In genomic region chr20:56636701-56637100, GRCh38 we compare ENCODE assay signal across 20 cellular contexts. TPM values are rescaled to one million over a fixed set of nuclear protein-coding genes. Genes with fewer than 3 reads are reported as not detected.
A peak's percentile ranks its signal among the peaks of the same experiment; 100 is the strongest.
DNase-seq lines count a peak whose midpoint lies in the region; ATAC-seq, FAIRE-seq and TF ChIP-seq lines count a peak whose summit lies in the region.
"Had no signal": no experiment of that assay in that cellular context is flagged by ENCODE, and none has a peak within 500 bp of the region (broad histone marks: within the 10 kb centered on the region; RNA-seq: fewer than 3 reads in every experiment).

No MANE protein-coding gene starts in this region.

- no peaks in the 10 kb centered on the region for H4K20me1 ChIP-seq in H9 (ENCODE audit: control insufficient read depth, insufficient read depth, insufficient read length)

- H3K27ac Mint-ChIP-seq in H9: peak overlapping the region in 2 of 3 experiments; percentile 42 to 95; a peak in 3 of 7 replicates
- H3K27ac Mint-ChIP-seq: activated naive CD8-positive, alpha-beta T cell treated with anti-CD3 and anti-CD28 coated beads for 36 hours had no signal

- H3K4me2 ChIP-seq in A549: peak overlapping the region; percentile 40; the same call in 1 of the 3 replicates
- H3K4me2 ChIP-seq in H9 (ENCODE audit: insufficient read depth, insufficient read length, low read length): peak overlapping the region; percentile 33
- H3K4me2 ChIP-seq: smooth muscle cell had no signal

- H3K9me3 Mint-ChIP-seq in H9: no peaks in the 10 kb centered on the region; a peak in 1 of 5 replicates
- H3K9me3 Mint-ChIP-seq: activated naive CD8-positive, alpha-beta T cell treated with anti-CD3 and anti-CD28 coated beads for 36 hours had no signal

- H3K27me3 Mint-ChIP-seq in H9 (ENCODE audit: low read depth): peaks cover 10% of the 10 kb centered on the region

- H2BK20ac ChIP-seq in H9 (ENCODE audit: low read depth, low read length, poor library complexity, severe bottlenecking): no peak overlapping the region

- H3K4me1 ChIP-seq in A549 (peaks cover 46% of the 10 kb centered on the region), H9 (ENCODE audit: insufficient read depth, low read length) (peaks cover 9% of the 10 kb centered on the region), esophagus squamous epithelium (peaks cover 0 to 64% (median 7%) of the 10 kb centered on the region in 3 donors)
- H3K4me1 ChIP-seq: pancreas had no signal

- no peak overlapping the region for H3T11ph ChIP-seq in H9 (ENCODE audit: low read length)

- no peak overlapping the region for H3K4ac ChIP-seq in H9 (ENCODE audit: low read depth, low read length)

- WGBS in A549 (ENCODE audit: missing lambda C conversion rate): 55% methylated on average over 4 of the region's 4 CpGs
- no CpG with 5 or more reads among the region's 4 CpGs for WGBS in H9 (ENCODE audit: extremely low coverage, insufficient read length, low lambda C conversion rate)
- WGBS in esophagus squamous epithelium, 2 donors: 23 to 32% methylated on average over 4 of the region's 4 CpGs

- no peak overlapping the region for H2AFZ ChIP-seq in H9 (ENCODE audit: low read length)

- H3K27me3 ChIP-seq in H9 (ENCODE audit: insufficient read depth, low read length): peaks cover 2% of the 10 kb centered on the region; the same call in 1 of the 2 replicates
- peaks cover 0 to 53% (median 0%) of the 10 kb centered on the region in 4 donors for H3K27me3 ChIP-seq in esophagus squamous epithelium
- H3K27me3 ChIP-seq: pancreas had no signal

- no peak overlapping the region for H4K91ac ChIP-seq in H9 (ENCODE audit: insufficient read length, low read depth, low read length)

- TF ChIP-seq POLR2A in A549 (IDR thresholded peaks at IDR 0.05; ENCODE audit: low read length): no peak
- no peak for TF ChIP-seq POLR2A in esophagus squamous epithelium (IDR thresholded peaks at IDR 0.05)

- H3K56ac ChIP-seq in H9 (ENCODE audit: insufficient read length, low read depth, low read length): no peak overlapping the region

- H4K8ac ChIP-seq in H9 (replicated peaks; ENCODE audit: insufficient read length, low read depth, low read length): no peak overlapping the region

- H3K9me3 ChIP-seq in A549 (no peaks in the 10 kb centered on the region), H9 (ENCODE audit: control insufficient read depth, low read depth, low read length) (no peaks in the 10 kb centered on the region), esophagus squamous epithelium (no peaks in the 10 kb centered on the region)
- H3K9me3 ChIP-seq: mucosa of descending colon, pancreas, suprapubic skin had no signal

- H3K23ac ChIP-seq in H9 (ENCODE audit: insufficient read length, low read depth, low read length): no peak overlapping the region

- no peak overlapping the region for H2BK12ac ChIP-seq in H9 (ENCODE audit: insufficient read length, low read depth, low read length)

- intact Hi-C loops in esophagus squamous epithelium (cut with DNase I): no loop called here

- no peak overlapping the region for H2BK15ac ChIP-seq in H9 (ENCODE audit: low read depth, low read length)

- 0 out of 6 replicates have a peak overlapping the region, but pooled peaks of 1 of the 2 experiments have one; percentile 29 for H3K27ac ChIP-seq in A549
- peak overlapping the region; percentile 47 for H3K27ac ChIP-seq in H9 (ENCODE audit: insufficient read length, low read depth, low read length)
- H3K27ac ChIP-seq in RWPE1: peak overlapping the region; percentile 65; the same call in 1 of the 2 replicates
- peak overlapping the region in 3 of 4 donors; percentile 23 to 96 (median 32) for H3K27ac ChIP-seq in esophagus squamous epithelium
- H3K27ac ChIP-seq: pancreas, suprapubic skin had no signal

- H3K9ac ChIP-seq in H9 (ENCODE audit: extremely low read depth, insufficient read length, low read length): no peak overlapping the region

- H2AK5ac ChIP-seq in H9 (ENCODE audit: insufficient read length, low read length): no peak overlapping the region

- no peak overlapping the region for H4K5ac ChIP-seq in H9 (ENCODE audit: insufficient read length, low read depth, low read length)

- no peak overlapping the region for H3K14ac ChIP-seq in H9 (ENCODE audit: insufficient read depth, low read length)

- ATAC-seq in A549 (peak in 1 of 2 experiments; percentile 34; a peak in 2 of 6 replicates), GM18907 (IDR thresholded peaks at IDR 0.05; ENCODE audit: unreplicated experiment) (no peak), HG02588 (IDR thresholded peaks at IDR 0.05; ENCODE audit: unreplicated experiment) (no peak)
- ATAC-seq: mucosa of descending colon, pancreas had no signal

- no peak overlapping the region for H2BK5ac ChIP-seq in H9 (ENCODE audit: insufficient read length, low read length)

- TF ChIP-seq CTCF in A549 (IDR thresholded peaks at IDR 0.05) (no peak), H9 (conservative IDR thresholded peaks at IDR 0.05) (no peak), RWPE1 (conservative IDR thresholded peaks at IDR 0.05; ENCODE audit: low read depth) (no peak), esophagus squamous epithelium (IDR thresholded peaks at IDR 0.05) (no peak)

- no peak overlapping the region for H3K4me3 ChIP-seq in A549
- H3K4me3 ChIP-seq in esophagus squamous epithelium: no peak overlapping the region
- H3K4me3 ChIP-seq: mucosa of descending colon, pancreas, smooth muscle cell, suprapubic skin had no signal

- peaks cover 0 to 75% (median 0%) of the 10 kb centered on the region in 3 donors for H3K36me3 ChIP-seq in esophagus squamous epithelium
- H3K36me3 ChIP-seq: pancreas had no signal

- TF ChIP-seq EP300 in A549 (IDR thresholded peaks at IDR 0.05): no peak

- TF ChIP-seq RAD21 in A549 (conservative IDR thresholded peaks at IDR 0.05 in 1 of 2, IDR thresholded peaks at IDR 0.05 in 1 of 2): no peak

- DNase-seq in A549 (ENCODE audit: low read depth in 1 of 2, low spot score in 1 of 2) (peak in 1 of 2 experiments; percentile 18), H9 (no peak), RWPE1 (ENCODE audit: low spot score) (peak; percentile 89), esophagus squamous epithelium (lab: John Stamatoyannopoulos, UW) (no peak), mucosa of gallbladder (ENCODE audit: low spot score) (no peak), cortex of kidney (lab: John Stamatoyannopoulos, UW) (no peak)
- DNase-seq: 8988T; activated CD4-positive, alpha-beta T cell treated with anti-CD3 and anti-CD28 coated beads for 1 hour; activated naive CD8-positive, alpha-beta T cell treated with anti-CD3 and anti-CD28 coated beads for 36 hours; DMS 273 treated with DMSO at 0.1 percent for 48 hours; mucosa of descending colon; NCI-H2227 treated with DMSO at 0.1 percent for 48 hours; OCI-M1; pancreas; T-helper 1 cell had no signal

- peaks cover 61 to 69% of the 10 kb centered on the region in 2 experiments for H3K4me1 Mint-ChIP-seq in H9
- H3K4me1 Mint-ChIP-seq: activated naive CD8-positive, alpha-beta T cell treated with anti-CD3 and anti-CD28 coated beads for 36 hours had no signal

- H3K23me2 ChIP-seq in H9 (ENCODE audit: insufficient read length, low read depth, low read length, poor library complexity, severe bottlenecking): peaks cover 2% of the 10 kb centered on the region

- no peak overlapping the region for H2BK120ac ChIP-seq in H9 (ENCODE audit: low read depth, low read length, poor library complexity, severe bottlenecking)

- H3K79me2 ChIP-seq in H9 (ENCODE audit: insufficient read depth, low read length): no peaks in the 10 kb centered on the region

- no peak overlapping the region for H3K18ac ChIP-seq in H9 (ENCODE audit: insufficient read length, low read depth, low read length)

- H3K79me1 ChIP-seq in H9 (ENCODE audit: insufficient read depth, low read depth, low read length, poor library complexity, severe bottlenecking): no peaks in the 10 kb centered on the region

- POLR2A ChIA-PET in A549 (lab: Yijun Ruan, JAX) (no interaction called here), RWPE1 (lab: Yijun Ruan, JAX; ENCODE audit: low non-redundant PET) (interaction anchor here (0.5 to 0.6 kb wide), 2 partner anchors 133 to 682 kb away, joined by 4 to 14 read pairs; no protein-coding TSS in a partner anchor)

- H3K36me3 Mint-ChIP-seq in H9 (ENCODE audit: insufficient read depth in 1 of 3, low read depth in 3 of 3): peaks cover 0 to 77% (median 74%) of the 10 kb centered on the region in 3 experiments; a peak in 6 of 7 replicates
- H3K36me3 Mint-ChIP-seq: activated naive CD8-positive, alpha-beta T cell treated with anti-CD3 and anti-CD28 coated beads for 36 hours had no signal

- CTCF ChIA-PET in A549 (lab: Yijun Ruan, JAX): interaction anchor here (0.6 to 4.9 kb wide), 4 partner anchors 11 to 420 kb away, joined by 3 to 31 read pairs (median 4); no protein-coding TSS in a partner anchor
- CTCF ChIA-PET in RWPE1 (lab: Yijun Ruan, JAX): interaction anchor here (0.6 to 1.3 kb wide), 5 partner anchors 18 to 338 kb away, joined by 3 to 6 read pairs (median 5); no protein-coding TSS in a partner anchor

- no peak overlapping the region for H3K4me3 Mint-ChIP-seq in H9
- H3K4me3 Mint-ChIP-seq: activated naive CD8-positive, alpha-beta T cell treated with anti-CD3 and anti-CD28 coated beads for 36 hours had no signal

- no peak for FAIRE-seq in A549 (lab: Jason Lieb, UNC)
- FAIRE-seq: islet of Langerhans, pancreas had no signal

RNA-seq across cellular contexts. Expression of gene TFAP2C, which starts 7.6 kb away (rescaled TPM):
- polyA plus RNA-seq in A549 (2011; rRNA removed) (11.6 and 14.2 TPM in 2 replicates), A549 (2017; fragmentation: RNase III; extraction: RNeasy Plus Mini Kit Qiagen cat#74134 plus additional on column Dnase treatment) (9.1 to 9.6 TPM (median 9.2 TPM) in 3 replicates)
- 9.3 and 13.5 TPM in 2 replicates for polyA plus RNA-seq in A549 (2012; cell fraction: cytosol; rRNA removed)
- 19.6 and 19.7 TPM in 2 replicates for polyA plus RNA-seq in A549 (2012; cell fraction: nucleus; rRNA removed)
- polyA minus RNA-seq in A549 (2011; rRNA and poly(A)+ RNA removed): 14.4 and 17.0 TPM in 2 replicates
- total RNA-seq in H9 (2021) (22.5 and 24.3 TPM in 2 replicates), esophagus squamous epithelium (10 to 100 TPM; 25.9 to 34.8 (median 31.8) TPM), mucosa of gallbladder (2.1 TPM)
- total RNA-seq: activated naive CD8-positive, alpha-beta T cell treated with anti-CD3 and anti-CD28 coated beads for 36 hours had no signal
